In genomic region chr17:37516131-37516561, GRCh38 we compare ENCODE assay signal across 15 cellular contexts. TPM values are rescaled to one million over a fixed set of nuclear protein-coding genes. Genes with fewer than 3 reads are reported as not detected.
DNase-seq lines count a peak whose midpoint lies in the region; ATAC-seq and TF ChIP-seq lines count a peak whose summit lies in the region.
"Had no signal": no experiment of that assay in that cellular context is flagged by ENCODE, and none has a peak within 500 bp of the region (broad histone marks: within the 10 kb centered on the region; RNA-seq: fewer than 3 reads in every experiment).

No MANE protein-coding gene starts in this region.

- no peak overlapping the region for H2BK12ac ChIP-seq in mesenchymal stem cell (ENCODE audit: low read length in 2 of 2)

- H2BK15ac ChIP-seq in mesenchymal stem cell (ENCODE audit: low read depth, poor library complexity, severe bottlenecking) = no peak overlapping the region

- H3K4me1 ChIP-seq in mesenchymal stem cell (ENCODE audit: control insufficient read depth, insufficient read depth, low read depth, low read length) = peaks cover 6% of the 10 kb centered on the region
- H3K4me1 ChIP-seq: tibial artery had no signal

- no peak overlapping the region for H4K91ac ChIP-seq in mesenchymal stem cell (ENCODE audit: low read length)

- no peak overlapping the region for H2AK5ac ChIP-seq in mesenchymal stem cell (ENCODE audit: low read length, severe bottlenecking)

- peaks cover 33% of the 10 kb centered on the region for H3K79me1 ChIP-seq in mesenchymal stem cell (replicated peaks; ENCODE audit: low read length, poor library complexity, severe bottlenecking)

- H3K18ac ChIP-seq in mesenchymal stem cell (ENCODE audit: low read depth in 1 of 2, low read length in 2 of 2) = no peak overlapping the region

- no peaks in the 10 kb centered on the region for H3K27me3 ChIP-seq in mesenchymal stem cell (ENCODE audit: control insufficient read depth in 1 of 2, insufficient read depth in 1 of 2, low read length in 2 of 2)
- H3K27me3 ChIP-seq: tibial artery had no signal

- no peak overlapping the region for H3K4ac ChIP-seq in mesenchymal stem cell (ENCODE audit: low read depth in 1 of 2, low read length in 2 of 2)

- no peaks in the 10 kb centered on the region for H3K27me3 Mint-ChIP-seq in natural killer cell treated with Interleukin-12 subunit alpha and Interleukin-12 subunit beta and Interleukin-15 and Interleukin-18, amount 100 ng/mL, for 72 hours
- H3K27me3 Mint-ChIP-seq: activated naive CD8-positive, alpha-beta T cell treated with anti-CD3 and anti-CD28 coated beads, Interleukin-2, amount 50 U/mL, for 24 hours; dendritic cell treated with granulocyte-macrophage colony-stimulating factor and Interleukin-4, amounts not matched to agents 40 ng/mL and 50 ng/mL, for 4 days had no signal

- H4K8ac ChIP-seq in mesenchymal stem cell (ENCODE audit: low read length) = no peak overlapping the region

- no peak overlapping the region for H3K27ac Mint-ChIP-seq in natural killer cell treated with Interleukin-12 subunit alpha and Interleukin-12 subunit beta and Interleukin-15 and Interleukin-18, amount 100 ng/mL, for 72 hours
- H3K27ac Mint-ChIP-seq: activated naive CD8-positive, alpha-beta T cell treated with anti-CD3 and anti-CD28 coated beads, Interleukin-2, amount 50 U/mL, for 24 hours; dendritic cell treated with granulocyte-macrophage colony-stimulating factor and Interleukin-4, amounts not matched to agents 40 ng/mL and 50 ng/mL, for 4 days had no signal

- H2BK5ac ChIP-seq in mesenchymal stem cell (ENCODE audit: low read depth, low read length, poor library complexity, severe bottlenecking) = no peak overlapping the region

- no peak overlapping the region for H3K4me2 ChIP-seq in mesenchymal stem cell (ENCODE audit: low read length, poor library complexity, severe bottlenecking)

- H3K4me3 Mint-ChIP-seq in natural killer cell treated with Interleukin-12 subunit alpha and Interleukin-12 subunit beta and Interleukin-15 and Interleukin-18, amount 100 ng/mL, for 72 hours = no peak overlapping the region
- H3K4me3 Mint-ChIP-seq: activated naive CD8-positive, alpha-beta T cell treated with anti-CD3 and anti-CD28 coated beads, Interleukin-2, amount 50 U/mL, for 24 hours; dendritic cell treated with granulocyte-macrophage colony-stimulating factor and Interleukin-4, amounts not matched to agents 40 ng/mL and 50 ng/mL, for 4 days had no signal

- H3K9ac ChIP-seq in mesenchymal stem cell (ENCODE audit: low read length) = peak overlapping the region; percentile 30

- no peak for ATAC-seq in GM21528 (IDR thresholded peaks at IDR 0.05; ENCODE audit: low FRiP score, unreplicated experiment)
- ATAC-seq in natural killer cell treated with Interleukin-12 subunit alpha and Interleukin-12 subunit beta and Interleukin-15 and Interleukin-18, amount 100 ng/mL, for 72 hours = no peak
- ATAC-seq: activated naive CD8-positive, alpha-beta T cell treated with anti-CD3 and anti-CD28 coated beads, Interleukin-2, amount 50 U/mL, for 24 hours had no signal

- H3K27ac ChIP-seq in VCaP (peak overlapping the region; percentile 93), mesenchymal stem cell (ENCODE audit: low read length, poor library complexity, severe bottlenecking) (peak overlapping the region; percentile 28)
- H3K27ac ChIP-seq: tibial artery had no signal

- peaks cover 49 to 88% of the 10 kb centered on the region in 2 experiments for H3K36me3 ChIP-seq in mesenchymal stem cell (ENCODE audit: control insufficient read depth in 1 of 2, insufficient read depth in 2 of 2, low read depth in 1 of 2, low read length in 2 of 2)

- peaks cover 13 to 21% of the 10 kb centered on the region in 2 donors for H3K4me1 Mint-ChIP-seq in natural killer cell treated with Interleukin-12 subunit alpha and Interleukin-12 subunit beta and Interleukin-15 and Interleukin-18, amount 100 ng/mL, for 72 hours (ENCODE audit: low read depth in 2 of 2)

- no peak overlapping the region for H2BK120ac ChIP-seq in mesenchymal stem cell (ENCODE audit: low read depth, low read length)

- H3K9me3 Mint-ChIP-seq in natural killer cell treated with Interleukin-12 subunit alpha and Interleukin-12 subunit beta and Interleukin-15 and Interleukin-18, amount 100 ng/mL, for 72 hours = no peaks in the 10 kb centered on the region
- H3K9me3 Mint-ChIP-seq: activated naive CD8-positive, alpha-beta T cell treated with anti-CD3 and anti-CD28 coated beads, Interleukin-2, amount 50 U/mL, for 24 hours; dendritic cell treated with granulocyte-macrophage colony-stimulating factor and Interleukin-4, amounts not matched to agents 40 ng/mL and 50 ng/mL, for 4 days had no signal

- no peak overlapping the region for H3K14ac ChIP-seq in mesenchymal stem cell (ENCODE audit: low read length in 2 of 2)

- H3K4me3 ChIP-seq in AG10803 (ENCODE audit: low read length) (no peak overlapping the region), mesenchymal stem cell (ENCODE audit: insufficient read depth in 1 of 2, low read depth in 1 of 2, low read length in 2 of 2) (no peak overlapping the region)
- H3K4me3 ChIP-seq: tibial artery had no signal

- 92% methylated on average over 6 of the region's 6 CpGs for WGBS in mesenchymal stem cell

- TF ChIP-seq CTCF in AG10803 (conservative IDR thresholded peaks at IDR 0.05; ENCODE audit: low read length) (no peak), VCaP (conservative IDR thresholded peaks at IDR 0.05) (no peak)

- H3K23ac ChIP-seq in mesenchymal stem cell (ENCODE audit: low read length in 2 of 2) = no peak overlapping the region

- peak; percentile 51 for DNase-seq in AG10803 (ENCODE audit: low read depth)
- DNase-seq in HT1080 (ENCODE audit: low read depth) = peak; percentile 26
- DNase-seq in mesenchymal stem cell = peak; percentile 30
- DNase-seq in NCI-H82 (lab: John Stamatoyannopoulos, UW) = no peak
- no peak for DNase-seq in activated CD8-positive, alpha-beta memory T cell treated with anti-CD3 and anti-CD28 coated beads for 24 hours
- DNase-seq in natural killer cell treated with Interleukin-12 subunit alpha and Interleukin-12 subunit beta and Interleukin-15 and Interleukin-18, amount 100 ng/mL, for 72 hours (ENCODE audit: low spot score) = no peak
- DNase-seq: activated CD4-positive, CD25-positive, alpha-beta regulatory T cell; activated CD8-positive, alpha-beta memory T cell treated with anti-CD3 and anti-CD28 coated beads, Interleukin-2, amount 50 U/mL, for 48 hours; activated naive CD8-positive, alpha-beta T cell treated with anti-CD3 and anti-CD28 coated beads, Interleukin-2, amount 50 U/mL, for 24 hours; NCI-H2107; posterior cingulate gyrus; tibial artery had no signal

- H3K36me3 Mint-ChIP-seq in natural killer cell treated with Interleukin-12 subunit alpha and Interleukin-12 subunit beta and Interleukin-15 and Interleukin-18, amount 100 ng/mL, for 72 hours = peaks cover 16% of the 10 kb centered on the region

- no peaks in the 10 kb centered on the region for H3K9me3 ChIP-seq in mesenchymal stem cell (ENCODE audit: control insufficient read depth, low read length)
- H3K9me3 ChIP-seq: tibial artery had no signal

- H2AFZ ChIP-seq in mesenchymal stem cell (ENCODE audit: low read depth, low read length) = no peak overlapping the region

RNA-seq across cellular contexts. Expression of gene DUSP14, which starts 26.5 kb away (rescaled TPM):
- 69.7 and 82.3 TPM in 2 replicates for total RNA-seq in HT1080 (2014; rRNA removed; shearing (Covaris generic))
- polyA plus RNA-seq in HT1080 (2015; cell fraction: cytosol; rRNA removed) = 55.5 and 56.1 TPM in 2 replicates
- polyA plus RNA-seq in HT1080 (2015; cell fraction: nucleus; rRNA removed) = 36.9 and 43.5 TPM in 2 replicates
- 56.5 TPM for polyA plus RNA-seq in mesenchymal stem cell (2013, experiment 1 of 2)
- polyA plus RNA-seq in mesenchymal stem cell (2013, experiment 2 of 2) = 61.3 TPM
- 10 to 100 TPM in 1 of 2 donors, 1 to 10 TPM in 1; 8.2 to 10.2 TPM for total RNA-seq in natural killer cell treated with Interleukin-12 subunit alpha and Interleukin-12 subunit beta and Interleukin-15 and Interleukin-18, amount 100 ng/mL, for 72 hours

Comparison
In these comparisons a context has a peak if more than half of its experiments do, and no peak if none do; other contexts are left out.
1. DNase-seq: peak in AG10803 (single experiment), HT1080 (single experiment) and mesenchymal stem cell (single experiment); none in NCI-H82 (single experiment), activated CD8-positive, alpha-beta memory T cell treated with anti-CD3 and anti-CD28 coated beads for 24 hours (single experiment) and natural killer cell treated with Interleukin-12 subunit alpha and Interleukin-12 subunit beta and Interleukin-15 and Interleukin-18, amount 100 ng/mL, for 72 hours (single experiment).